In the genomic region with DNA sequence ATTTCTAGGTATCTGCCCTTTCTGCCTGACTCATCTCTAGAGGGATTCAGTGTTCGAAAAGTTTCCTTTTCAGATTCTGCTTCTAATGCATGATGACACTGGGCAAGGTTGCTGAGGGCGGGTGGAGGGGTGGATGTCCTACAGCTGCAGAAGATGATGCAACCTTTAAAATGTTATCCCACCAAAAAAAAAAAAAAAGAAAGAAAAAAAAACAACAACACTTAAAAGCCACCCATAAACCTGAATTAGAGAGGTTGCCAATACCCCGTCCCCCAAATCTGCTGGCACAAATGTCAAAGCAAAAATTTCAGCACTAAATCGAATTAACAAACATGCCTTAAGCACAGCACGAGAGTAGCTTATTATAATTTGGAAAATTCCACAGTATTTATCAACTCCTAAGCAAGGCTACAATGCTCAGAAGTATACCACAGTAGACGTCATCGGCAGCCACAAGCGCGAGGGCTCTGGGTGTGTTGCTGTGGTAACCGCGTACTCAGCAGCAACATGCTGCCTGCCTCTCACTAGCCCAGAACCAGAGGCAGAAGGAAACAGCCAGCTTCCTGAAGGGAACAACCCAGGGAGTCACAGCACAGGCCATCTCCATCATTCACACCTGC, we compare ENCODE assay signal across 7 cellular contexts.
DNase-seq lines count a peak whose midpoint lies in the region; ATAC-seq and TF ChIP-seq lines count a peak whose summit lies in the region.

No MANE protein-coding gene starts in this region.

- no peak for TF ChIP-seq POLR2A in spleen (IDR thresholded peaks at IDR 0.05)

- peak overlapping the region; percentile 98 for H3K27ac Mint-ChIP-seq in activated naive CD8-positive, alpha-beta T cell treated with anti-CD3 and anti-CD28 coated beads, Interleukin-2, amount 50 U/mL, for 24 hours

- H3K4me1 ChIP-seq in hepatocyte (ENCODE audit: insufficient read depth) (peaks cover 6% of the 10 kb centered on the region), spleen (peaks cover 0 to 79% (median 28%) of the 10 kb centered on the region in 6 donors)

- no peaks in the 10 kb centered on the region for H3K9me2 ChIP-seq in hepatocyte (replicated peaks; ENCODE audit: insufficient read depth)

- no peak overlapping the region for H3K4me3 ChIP-seq in hepatocyte
- H3K4me3 ChIP-seq in spleen = no peak overlapping the region

- peaks cover 88% of the 10 kb centered on the region for H3K4me1 Mint-ChIP-seq in activated naive CD8-positive, alpha-beta T cell treated with anti-CD3 and anti-CD28 coated beads, Interleukin-2, amount 50 U/mL, for 24 hours

- H3K36me3 Mint-ChIP-seq in activated naive CD8-positive, alpha-beta T cell treated with anti-CD3 and anti-CD28 coated beads, Interleukin-2, amount 50 U/mL, for 24 hours (ENCODE audit: low read depth) = peaks cover 35% of the 10 kb centered on the region

- H3K79me2 ChIP-seq in hepatocyte = no peaks in the 10 kb centered on the region

- peak; percentile 68 for DNase-seq in activated naive CD8-positive, alpha-beta T cell treated with anti-CD3 and anti-CD28 coated beads, Interleukin-2, amount 50 U/mL, for 24 hours
- peak; percentile 53 for DNase-seq in hepatocyte (ENCODE audit: low spot score)
- peak; percentile 85 for DNase-seq in spleen
- no peak for DNase-seq in germinal center (ENCODE audit: low spot score)

- ATAC-seq in GM19035 (IDR thresholded peaks at IDR 0.05; ENCODE audit: unreplicated experiment) (peak; percentile 76), HG03108 (IDR thresholded peaks at IDR 0.05; ENCODE audit: unreplicated experiment) (peak; percentile 61), SK-N-SH treated with all-trans-retinoic acid at 6 μM for 48 hours (peak; percentile 98)
- ATAC-seq in activated naive CD8-positive, alpha-beta T cell treated with anti-CD3 and anti-CD28 coated beads, Interleukin-2, amount 50 U/mL, for 24 hours = peak; percentile 81

- TF ChIP-seq CTCF in hepatocyte (IDR thresholded peaks at IDR 0.05; ENCODE audit: poor library complexity) (no peak), spleen (IDR thresholded peaks at IDR 0.05 in 8 of 11, conservative IDR thresholded peaks at IDR 0.05 in 3 of 11) (no peak)

- no peaks in the 10 kb centered on the region for H3K9me3 Mint-ChIP-seq in activated naive CD8-positive, alpha-beta T cell treated with anti-CD3 and anti-CD28 coated beads, Interleukin-2, amount 50 U/mL, for 24 hours

- peak overlapping the region; percentile 61 for H3K4me3 Mint-ChIP-seq in activated naive CD8-positive, alpha-beta T cell treated with anti-CD3 and anti-CD28 coated beads, Interleukin-2, amount 50 U/mL, for 24 hours

- no peaks in the 10 kb centered on the region for H3K27me3 Mint-ChIP-seq in activated naive CD8-positive, alpha-beta T cell treated with anti-CD3 and anti-CD28 coated beads, Interleukin-2, amount 50 U/mL, for 24 hours

- peak overlapping the region; percentile 6 for H3K4me2 ChIP-seq in hepatocyte

- no peak overlapping the region for H2AFZ ChIP-seq in hepatocyte

- peak overlapping the region; percentile 67 for H3K27ac ChIP-seq in hepatocyte
- H3K27ac ChIP-seq in spleen = peak overlapping the region in 5 of 8 donors; percentile 26 to 54 (median 32)

- H3K9me3 ChIP-seq in hepatocyte (ENCODE audit: low read depth) (no peaks in the 10 kb centered on the region), spleen (no peaks in the 10 kb centered on the region)

- H3K27me3 ChIP-seq in hepatocyte (no peaks in the 10 kb centered on the region), spleen (replicated peaks in 1 of 7) (no peaks in the 10 kb centered on the region)

- 66% methylated on average over 11 of the region's 11 CpGs for WGBS in hepatocyte (ENCODE audit: low lambda C conversion rate, missing lambda C conversion rate)
- WGBS in spleen, 5 donors = 22 to 43% (median 25%) methylated on average over 11 of the region's 11 CpGs

- H4K20me1 ChIP-seq in hepatocyte (ENCODE audit: insufficient read depth, poor library complexity, severe bottlenecking) = no peaks in the 10 kb centered on the region

- H3K36me3 ChIP-seq in hepatocyte (replicated peaks; ENCODE audit: insufficient read depth, low read depth) = no peaks in the 10 kb centered on the region
- H3K36me3 ChIP-seq in spleen = peaks cover 0 to 13% (median 0%) of the 10 kb centered on the region in 6 donors

- intact Hi-C loops in spleen (cut with DNase I; ENCODE audit: low total_unique reads) = no loop called here

TF ChIP-seq in SK-N-SH treated with all-trans-retinoic acid at 6 μM for 48 hours, 23 proteins besides CTCF, POLR2A, EP300 and RAD21:
- TF ChIP-seq CSDC2 (CRISPR knock-in tag; IDR thresholded peaks at IDR 0.05) (no peak), ZNF8 (CRISPR knock-in tag; IDR thresholded peaks at IDR 0.05) (no peak), RARB (CRISPR knock-in tag; IDR thresholded peaks at IDR 0.05) (no peak), CSRNP3 (CRISPR knock-in tag; IDR thresholded peaks at IDR 0.05) (no peak), SNAI2 (CRISPR knock-in tag; IDR thresholded peaks at IDR 0.05) (no peak), ARNTL (CRISPR knock-in tag; IDR thresholded peaks at IDR 0.05; ENCODE audit: borderline replicate concordance, low read depth) (no peak), OSR1 (CRISPR knock-in tag; IDR thresholded peaks at IDR 0.05) (no peak), ZC3H10 (CRISPR knock-in tag; IDR thresholded peaks at IDR 0.05) (no peak), GLIS3 (CRISPR knock-in tag; IDR thresholded peaks at IDR 0.05) (no peak), POU6F1 (CRISPR knock-in tag; IDR thresholded peaks at IDR 0.05; ENCODE audit: borderline replicate concordance, low read depth) (no peak), ZFP30 (CRISPR knock-in tag; IDR thresholded peaks at IDR 0.05) (no peak), ZNF70 (CRISPR knock-in tag; IDR thresholded peaks at IDR 0.05) (no peak), TOX (CRISPR knock-in tag; IDR thresholded peaks at IDR 0.05; ENCODE audit: borderline replicate concordance) (no peak), ISL1 (CRISPR knock-in tag; IDR thresholded peaks at IDR 0.05) (no peak)
- TF ChIP-seq, protein P1, sequence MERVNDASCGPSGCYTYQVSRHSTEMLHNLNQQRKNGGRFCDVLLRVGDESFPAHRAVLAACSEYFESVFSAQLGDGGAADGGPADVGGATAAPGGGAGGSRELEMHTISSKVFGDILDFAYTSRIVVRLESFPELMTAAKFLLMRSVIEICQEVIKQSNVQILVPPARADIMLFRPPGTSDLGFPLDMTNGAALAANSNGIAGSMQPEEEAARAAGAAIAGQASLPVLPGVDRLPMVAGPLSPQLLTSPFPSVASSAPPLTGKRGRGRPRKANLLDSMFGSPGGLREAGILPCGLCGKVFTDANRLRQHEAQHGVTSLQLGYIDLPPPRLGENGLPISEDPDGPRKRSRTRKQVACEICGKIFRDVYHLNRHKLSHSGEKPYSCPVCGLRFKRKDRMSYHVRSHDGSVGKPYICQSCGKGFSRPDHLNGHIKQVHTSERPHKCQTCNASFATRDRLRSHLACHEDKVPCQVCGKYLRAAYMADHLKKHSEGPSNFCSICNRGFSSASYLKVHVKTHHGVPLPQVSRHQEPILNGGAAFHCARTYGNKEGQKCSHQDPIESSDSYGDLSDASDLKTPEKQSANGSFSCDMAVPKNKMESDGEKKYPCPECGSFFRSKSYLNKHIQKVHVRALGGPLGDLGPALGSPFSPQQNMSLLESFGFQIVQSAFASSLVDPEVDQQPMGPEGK (CRISPR knock-in tag; IDR thresholded peaks at IDR 0.05; ENCODE audit: borderline replicate concordance) = no peak
